Comparison of ENCODE assay signal across 8 cellular contexts in genomic region chr1:22712502-22713271, GRCh38. TPM values are rescaled to one million over a fixed set of nuclear protein-coding genes. Genes with fewer than 3 reads are reported as not detected.
DNase-seq lines count a peak whose midpoint lies in the region; ATAC-seq, FAIRE-seq and TF ChIP-seq lines count a peak whose summit lies in the region.

No MANE protein-coding gene starts in this region.

- peaks cover 10% of the 10 kb centered on the region for H3K4me1 Mint-ChIP-seq in central memory CD8-positive, alpha-beta T cell

- WGBS in sigmoid colon, 2 donors = 9 to 53% methylated on average over 19 of the region's 19 CpGs

- no peak for FAIRE-seq in GM12892 (lab: Jason Lieb, UNC)

- H3K9me3 Mint-ChIP-seq in central memory CD8-positive, alpha-beta T cell = no peaks in the 10 kb centered on the region

- TF ChIP-seq EP300 in sigmoid colon (IDR thresholded peaks at IDR 0.05) = no peak

- peak overlapping the region; percentile 45 for H3K4me3 ChIP-seq in MG63
- H3K4me3 ChIP-seq in sigmoid colon = peak overlapping the region in 1 of 4 donors; percentile 14

- H3K27me3 ChIP-seq in MG63 = no peaks in the 10 kb centered on the region
- H3K27me3 ChIP-seq in sigmoid colon = peaks cover 4 to 24% (median 9%) of the 10 kb centered on the region in 3 donors

- H3K9me3 ChIP-seq in MG63 (no peaks in the 10 kb centered on the region), sigmoid colon (no peaks in the 10 kb centered on the region)

- H3K4me1 ChIP-seq in sigmoid colon = peaks cover 0 to 21% (median 19%) of the 10 kb centered on the region in 4 donors

- H3K4me3 Mint-ChIP-seq in central memory CD8-positive, alpha-beta T cell = peak overlapping the region; percentile 59

- peaks cover 5% of the 10 kb centered on the region for H3K36me3 Mint-ChIP-seq in central memory CD8-positive, alpha-beta T cell (ENCODE audit: insufficient read depth)

- H3K27ac ChIP-seq in sigmoid colon = no peak overlapping the region

- peak; percentile 65 for DNase-seq in GM12892 (ENCODE audit: insufficient read length)
- DNase-seq in MG63 = peak; percentile 90
- DNase-seq in central memory CD8-positive, alpha-beta T cell (ENCODE audit: low spot score in 2 of 2) = no peak
- DNase-seq in sciatic nerve (ENCODE audit: low spot score) = no peak
- DNase-seq in epidermal melanocyte (ENCODE audit: insufficient read length, low spot score) = no peak
- no peak for DNase-seq in sigmoid colon

- no peak for ATAC-seq in central memory CD8-positive, alpha-beta T cell (replicated peaks; ENCODE audit: extremely low read depth, poor library complexity, severe bottlenecking)
- peak; percentile 29 for ATAC-seq in sciatic nerve
- ATAC-seq in HG02973 (IDR thresholded peaks at IDR 0.05; ENCODE audit: unreplicated experiment) = no peak
- no peak for ATAC-seq in HG03342 (IDR thresholded peaks at IDR 0.05; ENCODE audit: unreplicated experiment)

- H3K27me3 Mint-ChIP-seq in central memory CD8-positive, alpha-beta T cell = peaks cover 76% of the 10 kb centered on the region

- TF ChIP-seq POLR2A in GM12892 (IDR thresholded peaks at IDR 0.05; ENCODE audit: low read depth, low read length) (no peak), sigmoid colon (IDR thresholded peaks at IDR 0.05) (no peak)

- TF ChIP-seq CTCF in sigmoid colon (IDR thresholded peaks at IDR 0.05) = no peak

- intact Hi-C loops in sciatic nerve (cut with DNase I) = no loop called here
- intact Hi-C loops in sigmoid colon (cut with DNase I) = no loop called here

- H3K36me3 ChIP-seq in MG63 (no peaks in the 10 kb centered on the region), sigmoid colon (no peaks in the 10 kb centered on the region)

- no peak overlapping the region for H3K27ac Mint-ChIP-seq in central memory CD8-positive, alpha-beta T cell (ENCODE audit: low read depth)

RNA-seq across cellular contexts. Expression of gene EPHB2, which starts 2.0 kb away (rescaled TPM):
- polyA plus RNA-seq in GM12892 (2012; ENCODE audit: missing spikeins) = not detected
- total RNA-seq in MG63 (2014; rRNA removed; shearing (Covaris generic); ENCODE audit: low replicate concordance) = 19.6 TPM in 2 replicates
- total RNA-seq in sciatic nerve = 22.6 TPM
- 1 to 10 TPM; 2.3 to 4.4 (median 2.7) TPM for total RNA-seq in sigmoid colon
- 10 to 100 TPM in 1 of 3 donors, 1 to 10 TPM in 2; 1.2 to 38.6 (median 3.9) TPM for polyA plus RNA-seq in sigmoid colon

RNA-seq across cellular contexts. Expression of gene C1QB, which starts 59.7 kb away (rescaled TPM):
- polyA plus RNA-seq in GM12892 (2012; ENCODE audit: missing spikeins) = not detected
- total RNA-seq in MG63 (2014; rRNA removed; shearing (Covaris generic); ENCODE audit: low replicate concordance) = not detected in 2 replicates
- 122 TPM for total RNA-seq in sciatic nerve
- 100 to 1,000 TPM in 3 of 4 donors, 10 to 100 TPM in 1; 82.0 to 484 (median 422) TPM for total RNA-seq in sigmoid colon
- polyA plus RNA-seq in sigmoid colon = 100 to 1,000 TPM; 145 to 843 (median 225) TPM

Comparison
In these comparisons a context has a peak if more than half of its experiments do, and no peak if none do; other contexts are left out.
1. DNase-seq: peak in GM12892 (single experiment) and MG63 (single experiment); none in central memory CD8-positive, alpha-beta T cell (0 of 2), sciatic nerve (single experiment), epidermal melanocyte (single experiment) and sigmoid colon (single experiment).
2. RNA of gene C1QB, which starts 59.7 kb away (total RNA-seq): 82.0 to 484 TPM in sigmoid colon and 122 TPM in sciatic nerve (single experiment); not detected in MG63; every median in the first group is over 10 times any median in the second.